8 cellular contexts compared by ENCODE assay signal in the genomic region with DNA sequence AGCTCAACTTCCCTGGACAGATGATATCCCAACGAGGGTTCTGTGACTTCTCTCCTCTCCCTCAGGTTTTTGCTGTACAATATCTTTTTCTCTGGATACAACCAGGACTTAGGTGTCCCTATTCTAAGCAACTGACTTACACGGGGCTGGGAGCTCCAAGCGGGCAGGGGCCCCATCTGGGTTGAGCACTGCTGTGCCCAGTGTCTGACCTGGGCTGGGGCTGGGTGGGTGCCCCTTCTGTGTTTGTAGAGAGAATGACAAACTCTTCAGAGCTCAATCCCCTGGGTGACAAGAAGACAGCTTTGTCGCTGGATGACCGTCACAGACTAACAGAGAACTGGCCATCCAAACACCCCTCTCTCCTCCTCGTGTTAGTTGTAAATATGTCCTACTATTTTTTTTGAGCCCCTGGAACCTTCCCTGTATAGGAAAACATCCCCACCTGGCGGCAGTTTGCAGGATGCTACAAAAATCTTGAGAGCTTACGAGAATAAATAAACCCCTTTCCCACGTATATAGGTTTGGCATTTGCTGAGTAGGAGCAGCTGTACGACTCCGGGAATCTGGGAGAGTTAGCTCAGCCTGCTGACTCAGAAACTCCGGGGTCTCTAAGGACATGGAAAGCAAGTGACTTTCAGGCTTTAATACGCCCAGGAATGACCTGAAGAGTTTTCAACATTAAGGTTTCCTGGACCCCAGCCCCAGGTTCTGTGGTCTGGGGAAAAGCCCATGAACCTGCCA. TPM values are rescaled to one million over a fixed set of nuclear protein-coding genes. Genes with fewer than 3 reads are reported as not detected.
DNase-seq lines count a peak whose midpoint lies in the region; ATAC-seq and TF ChIP-seq lines count a peak whose summit lies in the region.

No MANE protein-coding gene starts in this region.

- CTCF ChIA-PET in GM10248 (lab: Yijun Ruan, JAX) = interaction anchor here (0.8 to 3.5 kb wide), 6 partner anchors 8 to 689 kb away, joined by 3 to 14 read pairs (median 3); a partner anchor contains a TSS

- H3K27me3 Mint-ChIP-seq in neural progenitor cell (ENCODE audit: insufficient read depth, low read depth) = peaks cover 3% of the 10 kb centered on the region

- H4K20me1 ChIP-seq in neural progenitor cell (ENCODE audit: low read depth) = no peaks in the 10 kb centered on the region

- H3K4me3 Mint-ChIP-seq in neural progenitor cell = no peak overlapping the region

- H3K4me1 ChIP-seq in neural progenitor cell = peaks cover 14% of the 10 kb centered on the region

- H2AFZ ChIP-seq in neural progenitor cell (replicated peaks) = no peak overlapping the region

- H3K36me3 Mint-ChIP-seq in neural progenitor cell = peaks cover 2% of the 10 kb centered on the region

- H3K9me3 ChIP-seq in neural progenitor cell (ENCODE audit: low read depth) = no peaks in the 10 kb centered on the region

- ATAC-seq in GM19023 (IDR thresholded peaks at IDR 0.05; ENCODE audit: unreplicated experiment) = no peak

- H3K4me2 ChIP-seq in neural progenitor cell = no peak overlapping the region

- no peaks in the 10 kb centered on the region for H3K79me2 ChIP-seq in neural progenitor cell (ENCODE audit: low read depth)

- no peak overlapping the region for H3K27ac Mint-ChIP-seq in neural progenitor cell

- TF ChIP-seq CTCF in neural progenitor cell (IDR thresholded peaks at IDR 0.05) (peak; percentile 69), GM10248 (IDR thresholded peaks at IDR 0.05; ENCODE audit: control extremely low read depth, extremely low read depth, low read depth, missing control alignments) (no peak)

- no peaks in the 10 kb centered on the region for H3F3A ChIP-seq in neural progenitor cell (ENCODE audit: low read depth)

- no peaks in the 10 kb centered on the region for H3K36me3 ChIP-seq in neural progenitor cell

- no peaks in the 10 kb centered on the region for H3K9me3 Mint-ChIP-seq in neural progenitor cell

- H3K9ac ChIP-seq in neural progenitor cell = no peak overlapping the region

- H3K4me3 ChIP-seq in neural progenitor cell = no peak overlapping the region

- POLR2A ChIA-PET in GM10248 (lab: Yijun Ruan, JAX) = no interaction called here

- no peaks in the 10 kb centered on the region for H3K27me3 ChIP-seq in neural progenitor cell

- H3K27ac ChIP-seq in neural progenitor cell = no peak overlapping the region

- H3K4me1 Mint-ChIP-seq in neural progenitor cell = peaks cover 12% of the 10 kb centered on the region

- DNase-seq in EH (ENCODE audit: low read depth) (peak; percentile 61), NCI-H2227 treated with DMSO at 0.1 percent for 48 hours (lab: John Stamatoyannopoulos, UW) (peak; percentile 48), dermis blood vessel endothelial cell (peak; percentile 24), neural progenitor cell (ENCODE audit: low spot score) (peak; percentile 81), globus pallidus (ENCODE audit: low spot score) (no peak), GM10248 (ENCODE audit: extremely low spot score) (no peak)
- DNase-seq in activated CD4-positive, alpha-beta T cell treated with anti-CD3 and anti-CD28 coated beads, Interleukin-2, amount 50 U/mL, for 48 hours = no peak

RNA-seq across cellular contexts. Expression of a gene that starts 23.7 kb away (rescaled TPM):
- total RNA-seq in dermis blood vessel endothelial cell (not detected in 2 replicates), neural progenitor cell (ENCODE audit: low replicate concordance) (not detected in 2 replicates)

Comparison
In these comparisons a context has a peak if more than half of its experiments do, and no peak if none do; other contexts are left out.
1. DNase-seq: peak in EH (single experiment), NCI-H2227 treated with DMSO at 0.1 percent for 48 hours (single experiment), dermis blood vessel endothelial cell (single experiment) and neural progenitor cell (single experiment); none in activated CD4-positive, alpha-beta T cell treated with anti-CD3 and anti-CD28 coated beads, Interleukin-2, amount 50 U/mL, for 48 hours (0 of 2), globus pallidus (single experiment) and GM10248 (single experiment).